38 cellular contexts compared by ENCODE assay signal in genomic region chr7:8453535-8453934, GRCh38. TPM values are rescaled to one million over a fixed set of nuclear protein-coding genes. Genes with fewer than 3 reads are reported as not detected.
"Had no signal": no experiment of that assay in that cellular context is flagged by ENCODE, and none has a peak within 500 bp of the region (broad histone marks: within the 10 kb centered on the region; RNA-seq: fewer than 3 reads in every experiment).

No MANE protein-coding gene starts in this region.

- H3K36me3 ChIP-seq: adrenal gland, ascending aorta, brain microvascular endothelial cell, breast epithelium, cardiac muscle cell had no signal

- H3K4me3 ChIP-seq: adrenal gland, ascending aorta, body of pancreas, breast epithelium, cardiac muscle cell had no signal

- DNase-seq: activated effector memory CD4-positive, alpha-beta T cell treated with anti-CD3 and anti-CD28 coated beads, Interleukin-2, amount 50 U/mL, for 16 hours; activated effector memory CD4-positive, alpha-beta T cell treated with Interleukin-2 at 50 U/mL for 16 hours; activated gamma-delta T cell; activated gamma-delta T cell treated with Interleukin-2 at 50 U/mL for 16 hours; activated naive CD4-positive, alpha-beta T cell; activated naive CD4-positive, alpha-beta T cell treated with anti-CD3 and anti-CD28 coated beads for 36 hours; activated naive CD4-positive, alpha-beta T cell treated with anti-CD3 and anti-CD28 coated beads, Interleukin-2, amount 10 ng/mL, durations not matched to agents 7 days and 5 days; activated naive CD4-positive, alpha-beta T cell treated with anti-CD3 and anti-CD28 coated beads, Interleukin-2, amount 50 U/mL, for 16 hours; activated naive CD4-positive, alpha-beta T cell treated with Interleukin-2 at 50 U/mL for 16 hours; activated naive CD8-positive, alpha-beta T cell treated with anti-CD3 and anti-CD28 coated beads for 36 hours; activated naive CD8-positive, alpha-beta T cell treated with anti-CD3 and anti-CD28 coated beads, Interleukin-2, amount 10 ng/mL, durations not matched to agents 7 days and 5 days; activated naive CD8-positive, alpha-beta T cell treated with anti-CD3 and anti-CD28 coated beads, Interleukin-2, amount 50 U/mL, for 24 hours; activated T-cell treated with anti-CD3 and anti-CD28 coated beads, Interleukin-2, amount 50 U/mL, for 4 hours; activated T-cell treated with anti-CD3 and anti-CD28 coated beads, Interleukin-2, amount 50 U/mL, for 48 hours; activated T-cell treated with anti-CD3 and anti-CD28 coated beads, Interleukin-2, amount 50 U/mL, for 72 hours; adrenal gland; amniotic stem cell; amygdala; anterior cingulate cortex; aorta; body of pancreas; brain microvascular endothelial cell; caudate nucleus; central memory CD4-positive, alpha-beta T cell; cerebellar nuclear complex had no signal

- ATAC-seq: activated naive CD4-positive, alpha-beta T cell treated with anti-CD3 and anti-CD28 coated beads, Interleukin-2, amount 50 U/mL, for 72 hours; activated naive CD8-positive, alpha-beta T cell treated with anti-CD3 and anti-CD28 coated beads, Interleukin-2, amount 50 U/mL, for 24 hours; activated T-cell treated with anti-CD3 and anti-CD28 coated beads, Interleukin-2, amount 50 U/mL, for 4 hours; activated T-cell treated with anti-CD3 and anti-CD28 coated beads, Interleukin-2, amount 50 U/mL, for 72 hours; activated T-helper 17 cell treated with anti-CD3 and anti-CD28 coated beads, Interleukin-2, amount 50 U/mL, for 72 hours; body of pancreas had no signal

- H3K27ac ChIP-seq: adrenal gland, ascending aorta, body of pancreas, brain microvascular endothelial cell, breast epithelium, cardiac muscle cell had no signal

- H3K4me1 ChIP-seq: ascending aorta, body of pancreas, breast epithelium had no signal

- FAIRE-seq: astrocyte, bronchial epithelial cell, colon had no signal

- H3K27me3 ChIP-seq: adrenal gland, ascending aorta, body of pancreas, brain microvascular endothelial cell, breast epithelium had no signal

- H3K9me3 ChIP-seq: adrenal gland, ascending aorta, body of pancreas, breast epithelium had no signal

RNA-seq across cellular contexts. Expression of gene NXPH1, which starts 20.1 kb away (rescaled TPM):
- total RNA-seq: activated naive CD4-positive, alpha-beta T cell treated with anti-CD3 and anti-CD28 coated beads for 36 hours; activated naive CD4-positive, alpha-beta T cell treated with anti-CD3 and anti-CD28 coated beads, Interleukin-2, amount 50 U/mL, for 72 hours; activated naive CD8-positive, alpha-beta T cell treated with anti-CD3 and anti-CD28 coated beads for 36 hours; activated naive CD8-positive, alpha-beta T cell treated with anti-CD3 and anti-CD28 coated beads, Interleukin-2, amount 10 ng/mL, durations not matched to agents 7 days and 5 days; activated T-cell treated with anti-CD3 and anti-CD28 coated beads, Interleukin-2, amount 50 U/mL, for 72 hours; activated T-helper 1 cell treated with anti-CD3 and anti-CD28 coated beads, Interleukin-12 subunit alpha, Interleukin-12 subunit beta, Interleukin-2, Interleukin-4 antibody, amounts not matched to agents 30 ng/mL and 10 ng/mL and 1 ng/mL, durations not matched to agents 14 hours and 24 hours and 36 hours; activated T-helper 17 cell treated with anti-CD3 and anti-CD28 coated beads, Interleukin-2, amount 50 U/mL, for 72 hours; activated T-helper 2 cell treated with anti-CD3 and anti-CD28 coated beads, Interferon-gamma antibody, Interleukin-2, Interleukin-4, amounts not matched to agents 10 μg/mL and 5 μg/mL and 100 μg/mL, durations not matched to agents 14 hours and 24 hours and 36 hours; aorta; body of pancreas; bronchial epithelial cell; cardiac septum; chondrocyte had no signal
- polyA plus RNA-seq: adipose tissue, aorta had no signal
